21 cellular contexts compared by ENCODE assay signal in genomic region chr9:83526221-83526620, GRCh38.
"Had no signal": no experiment of that assay in that cellular context is flagged by ENCODE, and none has a peak within 500 bp of the region (broad histone marks: within the 10 kb centered on the region; RNA-seq: fewer than 3 reads in every experiment).

No MANE protein-coding gene starts in this region.

- H3K4me1 ChIP-seq: adrenal gland, Peyer's patch had no signal

- H3K27me3 ChIP-seq: adrenal gland, Peyer's patch had no signal

- ATAC-seq: activated CD4-positive, CD25-positive, alpha-beta regulatory T cell treated with anti-CD3 and anti-CD28 coated beads, Interleukin-2, amount 50 U/mL, for 24 hours; activated CD8-positive, alpha-beta T cell treated with anti-CD3 and anti-CD28 coated beads for 36 hours; activated T-cell treated with anti-CD3 and anti-CD28 coated beads, Interleukin-2, amount 50 U/mL, for 72 hours had no signal

- H3K27ac ChIP-seq: adrenal gland, Peyer's patch had no signal

- H3K4me3 ChIP-seq: adrenal gland, Peyer's patch had no signal

- H3K36me3 ChIP-seq: adrenal gland, Peyer's patch had no signal

- DNase-seq: activated CD4-positive, alpha-beta T cell treated with anti-CD3 and anti-CD28 coated beads for 4 hours; activated CD8-positive, alpha-beta memory T cell treated with anti-CD3 and anti-CD28 coated beads, Interleukin-2, amount 50 U/mL, for 4 hours; activated CD8-positive, alpha-beta T cell treated with anti-CD3 and anti-CD28 coated beads for 36 hours; activated gamma-delta T cell treated with Interleukin-2 at 50 U/mL for 16 hours; activated naive CD4-positive, alpha-beta T cell treated with anti-CD3 and anti-CD28 coated beads, Interleukin-2, amount 50 U/mL, for 16 hours; activated naive CD8-positive, alpha-beta T cell treated with anti-CD3 and anti-CD28 coated beads, Interleukin-2, amount 10 ng/mL, durations not matched to agents 7 days and 5 days; activated T-cell treated with anti-CD3 and anti-CD28 coated beads, Interleukin-2, amount 50 U/mL, for 72 hours; adrenal gland; cerebellar nuclear complex; MM.1S; NCI-H1105 treated with DMSO at 0.1 percent for 48 hours; NCI-H1436 treated with DMSO at 0.1 percent for 48 hours; NCI-H187; NCI-H2081; NCI-H345; NCI-H510A; NCI-H526 treated with DMSO at 0.1 percent for 48 hours; OCI-M1; Peyer's patch; SHP77 had no signal

- H3K9me3 ChIP-seq: Peyer's patch had no signal
